ENCODE assay signal across 17 cellular contexts in the genomic region with DNA sequence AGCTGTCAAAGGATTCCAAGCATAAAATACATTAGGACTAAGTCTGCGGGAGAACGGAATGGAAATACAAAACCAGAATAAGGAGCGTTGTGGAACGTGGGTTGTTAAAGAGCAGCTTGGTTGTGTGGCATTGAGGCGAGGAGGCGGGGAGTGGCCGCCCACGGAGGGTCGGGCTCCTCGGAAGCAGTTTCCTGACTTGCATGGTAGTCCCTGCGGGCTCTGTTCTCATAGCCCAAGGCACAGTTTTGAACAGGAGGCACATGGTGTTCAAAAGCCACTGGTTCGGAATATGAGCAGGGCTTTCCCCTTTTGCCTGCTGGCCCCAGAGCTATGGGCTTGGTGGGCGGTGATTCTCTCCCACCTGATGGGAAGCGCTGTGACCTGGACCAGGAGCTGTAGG.
"Had no signal": no experiment of that assay in that cellular context is flagged by ENCODE, and none has a peak within 500 bp of the region (broad histone marks: within the 10 kb centered on the region; RNA-seq: fewer than 3 reads in every experiment).

No MANE protein-coding gene starts in this region.

- H3K27ac ChIP-seq: esophagus squamous epithelium, heart left ventricle, neutrophil, stomach, thoracic aorta, transverse colon had no signal

- ATAC-seq: effector memory CD8-positive, alpha-beta T cell; naive thymus-derived CD8-positive, alpha-beta T cell had no signal

- H3K4me3 Mint-ChIP-seq: effector memory CD8-positive, alpha-beta T cell; naive thymus-derived CD8-positive, alpha-beta T cell had no signal

- H3K4me3 ChIP-seq: esophagus squamous epithelium, heart left ventricle, mucosa of descending colon, stomach, thoracic aorta, transverse colon had no signal

- H3K27me3 Mint-ChIP-seq: effector memory CD8-positive, alpha-beta T cell; naive thymus-derived CD8-positive, alpha-beta T cell had no signal

- H3K9me3 ChIP-seq: esophagus squamous epithelium, mucosa of descending colon, neutrophil, thoracic aorta, transverse colon had no signal

- H3K27ac Mint-ChIP-seq: effector memory CD8-positive, alpha-beta T cell; naive thymus-derived CD8-positive, alpha-beta T cell had no signal

- H3K4me1 ChIP-seq: esophagus squamous epithelium, heart left ventricle, stomach, transverse colon had no signal

- DNase-seq: effector memory CD8-positive, alpha-beta T cell; esophagus squamous epithelium; foreskin fibroblast; hippocampal formation; kidney glomerular epithelial cell; mammary epithelial cell; mucosa of descending colon; small intestine; stimulated activated CD4-positive, alpha-beta T cell treated with anti-CD3 and anti-CD28 coated beads, Interleukin-12 subunit alpha, Interleukin-12 subunit beta, amount 100 ng/mL, for 4 hours; stimulated activated naive CD4-positive, alpha-beta T cell; stomach; substantia nigra; transverse colon had no signal
